ENCODE assay signal across 23 cellular contexts in the genomic region with DNA sequence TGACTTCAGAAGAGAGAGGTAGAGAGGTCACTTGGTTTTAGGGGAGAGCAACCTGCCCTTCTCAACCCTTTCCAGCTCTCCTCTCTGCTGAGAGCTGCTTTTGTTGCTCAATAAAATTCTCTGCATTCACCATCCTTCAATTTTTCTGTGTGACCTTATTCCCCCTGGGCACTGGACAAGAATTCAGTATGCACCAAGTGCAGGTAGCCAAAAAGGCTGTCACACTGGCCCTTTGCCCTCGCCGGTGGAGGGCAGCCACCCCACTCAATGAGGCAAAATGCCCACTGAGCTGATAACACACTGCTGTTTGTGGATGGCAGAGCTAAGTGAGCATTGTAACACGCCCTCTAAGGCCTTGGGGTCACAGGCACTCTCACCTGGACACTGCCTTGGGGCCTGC.
"Had no signal": no experiment of that assay in that cellular context is flagged by ENCODE, and none has a peak within 500 bp of the region (broad histone marks: within the 10 kb centered on the region; RNA-seq: fewer than 3 reads in every experiment).

No MANE protein-coding gene starts in this region.

- H3K27ac ChIP-seq: SJSA1, SK-N-MC had no signal

- H3K9me3 ChIP-seq: MG63, SJSA1 had no signal

- H3K27me3 ChIP-seq: MG63, SJSA1 had no signal

- H3K36me3 ChIP-seq: MG63, SJSA1 had no signal

- H3K4me3 ChIP-seq: MG63, SJSA1, SK-N-MC had no signal

- DNase-seq: IMR-90, Karpas-422, KG1, MG63, NCI-H1092, NCI-H1105 treated with DMSO at 0.1 percent for 48 hours, NCI-H1417 treated with DMSO at 0.1 percent for 48 hours, NCI-H146, NCI-H1694 treated with DMSO at 0.1 percent for 48 hours, NCI-H1930, NCI-H2081, NCI-H2107, NCI-H226, NCI-H446, NCI-H510A, NCI-H524 treated with DMSO at 0.1 percent for 48 hours, NCI-H69, NCI-H774, Right ventricle myocardium superior, RPMI8226, SIG-M5 had no signal
